Comparison of ENCODE assay signal across 21 cellular contexts in genomic region chr3:18888370-18888769, GRCh38.
"Had no signal": no experiment of that assay in that cellular context is flagged by ENCODE, and none has a peak within 500 bp of the region (broad histone marks: within the 10 kb centered on the region; RNA-seq: fewer than 3 reads in every experiment).

No MANE protein-coding gene starts in this region.

- H3K4me3 ChIP-seq: gastroesophageal sphincter, mucosa of descending colon, prostate gland, transverse colon, vagina had no signal

- H3K4me1 ChIP-seq: gastroesophageal sphincter, prostate gland, transverse colon, vagina had no signal

- H3K27ac ChIP-seq: gastroesophageal sphincter, prostate gland, transverse colon, vagina, WERI-Rb-1 had no signal

- H3K27me3 ChIP-seq: transverse colon, vagina had no signal

- DNase-seq: activated CD4-positive, alpha-beta T cell treated with anti-CD3 and anti-CD28 coated beads, Interleukin-2, amount 50 U/mL, for 48 hours; activated CD8-positive, alpha-beta memory T cell treated with anti-CD3 and anti-CD28 coated beads, Interleukin-2, amount 10 ng/mL, durations not matched to agents 7 days and 5 days; activated effector memory CD4-positive, alpha-beta T cell treated with Interleukin-2 at 50 U/mL for 16 hours; activated naive CD4-positive, alpha-beta T cell treated with anti-CD3 and anti-CD28 coated beads, Interleukin-2, amount 50 U/mL, for 16 hours; activated T-cell treated with anti-CD3 and anti-CD28 coated beads, Interleukin-2, amount 50 U/mL, for 24 hours; dermis blood vessel endothelial cell; islet precursor cell; mucosa of descending colon; naive thymus-derived CD8-positive, alpha-beta T cell; nucleus accumbens; right cardiac atrium; small intestine; stimulated activated CD4-positive, alpha-beta T cell treated with anti-CD3 and anti-CD28 coated beads, Interleukin-4, amount 100 ng/mL, for 24 hours; stimulated activated naive CD4-positive, alpha-beta T cell treated with Interleukin-2 at 50 U/mL for 16 hours; transverse colon; WERI-Rb-1 had no signal

- H3K9me3 ChIP-seq: gastroesophageal sphincter, mucosa of descending colon, prostate gland, transverse colon, vagina had no signal

- FAIRE-seq: astrocyte, bronchial epithelial cell, small intestine had no signal

- ATAC-seq: activated CD8-positive, alpha-beta memory T cell treated with anti-CD3 and anti-CD28 coated beads, Interleukin-2, amount 10 ng/mL, durations not matched to agents 7 days and 5 days; gastroesophageal sphincter; mucosa of descending colon; naive thymus-derived CD8-positive, alpha-beta T cell; right cardiac atrium had no signal

- H3K36me3 ChIP-seq: gastroesophageal sphincter, prostate gland, transverse colon, vagina, WERI-Rb-1 had no signal
